In genomic region chr4:176065365-176066249, GRCh38 we compare ENCODE assay signal across 8 cellular contexts. TPM values are rescaled to one million over a fixed set of nuclear protein-coding genes. Genes with fewer than 3 reads are reported as not detected.
DNase-seq lines count a peak whose midpoint lies in the region; ATAC-seq, FAIRE-seq and TF ChIP-seq lines count a peak whose summit lies in the region.

Gene WDR17, plus strand, starts transcription at chr4:176065841. Its CDS starts 45,740 bp downstream, at chr4:176111581.

- no peaks in the 10 kb centered on the region; the same call in 1 of the 2 replicates for H3K27me3 ChIP-seq in IMR-90 (ENCODE audit: control insufficient read depth, insufficient read depth, low read length)
- H3K27me3 ChIP-seq in esophagus squamous epithelium, result no peaks in the 10 kb centered on the region

- peak within 1 kb of the TSS; percentile 51; the same call in 1 of the 2 replicates for H3K9ac ChIP-seq in IMR-90 (ENCODE audit: low read depth, low read length)

- H4K20me1 ChIP-seq in IMR-90 (ENCODE audit: insufficient read depth, low read length), result no peaks in the 10 kb centered on the region

- H3K4me3 ChIP-seq in IMR-90 (ENCODE audit: insufficient read depth, low read depth, low read length) (peak within 1 kb of the TSS; percentile 49), esophagus squamous epithelium (peak within 1 kb of the TSS; percentile 36 to 75 (median 50))

- intact Hi-C loops in IMR-90 (cut with micrococcal nuclease), result no loop called here
- intact Hi-C loops in esophagus squamous epithelium (cut with DNase I), result no loop called here

- 0% methylated on average over 8 of the region's 56 CpGs; no CpG with 5 or more reads in 1 of the 2 experiments for WGBS in IMR-90 (ENCODE audit: extremely low coverage in 2 of 2, insufficient read length in 1 of 2), 2 experiments
- 23 to 29% methylated on average over 2 to 3 of the region's 56 CpGs for WGBS in esophagus squamous epithelium, 2 donors

- H3K14ac ChIP-seq in IMR-90 (replicated peaks; ENCODE audit: low read depth, low read length), result 0 out of 2 replicates have a peak within 1 kb of the TSS, but pooled peaks have one; percentile 71

- CTCF ChIA-PET in IMR-90 (lab: Yijun Ruan, JAX), result no interaction called here

- ATAC-seq in GM21529 (IDR thresholded peaks at IDR 0.05; ENCODE audit: unreplicated experiment) (peak; percentile 100), IMR-90 (ENCODE audit: low read depth) (peak; percentile 99)
- ATAC-seq in activated T-cell treated with anti-CD3 and anti-CD28 coated beads, Interleukin-2, amount 50 U/mL, for 4 hours, result peak; percentile 98 to 99

- H2AK5ac ChIP-seq in IMR-90 (ENCODE audit: low read depth, low read length), result no peak within 1 kb of the TSS

- peak within 1 kb of the TSS; percentile 84 for H3K23ac ChIP-seq in IMR-90 (ENCODE audit: low read depth, low read length)

- DNase-seq in D721Med (ENCODE audit: insufficient read length, low spot score), result peak; percentile 84
- peak; percentile 48 for DNase-seq in IMR-90
- DNase-seq in activated T-cell treated with anti-CD3 and anti-CD28 coated beads, Interleukin-2, amount 50 U/mL, for 4 hours, result peak; percentile 64
- peak; percentile 38 for DNase-seq in esophagus squamous epithelium (lab: John Stamatoyannopoulos, UW)
- DNase-seq in myocyte (ENCODE audit: low read depth), result peak; percentile 53
- peak; percentile 23 to 28 for DNase-seq in stimulated activated CD8-positive, alpha-beta memory T cell treated with anti-CD3 and anti-CD28 coated beads, Interleukin-7, amount 100 ng/mL, for 1 hour (ENCODE audit: low read depth in 2 of 2)

- in situ Hi-C loops in IMR-90 (cut with MboI; ENCODE audit: low sequenced_read_pairs), result no loop called here

- H4K8ac ChIP-seq in IMR-90 (ENCODE audit: low read depth in 2 of 2, low read length in 2 of 2), result peak within 1 kb of the TSS in 1 of 2 experiments; percentile 91; a peak in 2 of 4 replicates

- no peaks in the 10 kb centered on the region; the same call in 1 of the 2 replicates for H3K9me1 ChIP-seq in IMR-90 (ENCODE audit: insufficient read depth, low read length)

- no TSS peak for BruUV-seq in IMR-90 (replicated peaks; lab: Mats Ljungman, UMichigan)

- dilution Hi-C loops in IMR-90 (cut with HindIII; ENCODE audit: low sequenced_read_pairs, unreplicated experiment), result no loop called here

- H3K4me3 Mint-ChIP-seq in activated T-cell treated with anti-CD3 and anti-CD28 coated beads, Interleukin-2, amount 50 U/mL, for 4 hours, result peak within 1 kb of the TSS; percentile 87

- H3K4me2 ChIP-seq in IMR-90 (ENCODE audit: low read depth, low read length), result peak within 1 kb of the TSS; percentile 93

- H2BK120ac ChIP-seq in IMR-90 (ENCODE audit: low read depth, low read length), result no peak within 1 kb of the TSS

- H4K91ac ChIP-seq in IMR-90 (ENCODE audit: insufficient read depth, low read depth, low read length), result no peak within 1 kb of the TSS

- H4K5ac ChIP-seq in IMR-90 (ENCODE audit: low read depth, low read length), result peak within 1 kb of the TSS; percentile 31; the same call in 1 of the 2 replicates

- H3K9me3 ChIP-seq in IMR-90 (ENCODE audit: control insufficient read depth, insufficient read depth, low read length) (no peaks in the 10 kb centered on the region), esophagus squamous epithelium (no peaks in the 10 kb centered on the region)

- no peak within 1 kb of the TSS for H2BK5ac ChIP-seq in IMR-90 (ENCODE audit: low read depth, low read length, poor library complexity, severe bottlenecking)

- H3K36me3 Mint-ChIP-seq in activated T-cell treated with anti-CD3 and anti-CD28 coated beads, Interleukin-2, amount 50 U/mL, for 4 hours (ENCODE audit: insufficient read depth), result no peaks in the 10 kb centered on the region

- H3K18ac ChIP-seq in IMR-90 (ENCODE audit: low read depth, low read length), result no peak within 1 kb of the TSS

- TF ChIP-seq CTCF in D721Med (IDR thresholded peaks at IDR 0.05; ENCODE audit: insufficient read depth, missing control alignments) (no peak), IMR-90 (conservative IDR thresholded peaks at IDR 0.05; ENCODE audit: low read depth, low read length) (no peak), esophagus squamous epithelium (IDR thresholded peaks at IDR 0.05) (no peak)

- no peak within 1 kb of the TSS; the same call in 1 of the 2 replicates for H3K56ac ChIP-seq in IMR-90 (ENCODE audit: extremely low read depth, insufficient read depth, low read length)

- peaks cover 10% of the 10 kb centered on the region for H3K4me1 Mint-ChIP-seq in activated T-cell treated with anti-CD3 and anti-CD28 coated beads, Interleukin-2, amount 50 U/mL, for 4 hours (ENCODE audit: low read depth)

- H3K27ac ChIP-seq in IMR-90 (ENCODE audit: insufficient read depth, low read length) (no peak within 1 kb of the TSS), esophagus squamous epithelium (no peak within 1 kb of the TSS)

- POLR2A ChIA-PET in IMR-90 (lab: Charles Lee; ENCODE audit: unreplicated experiment), result no interaction called here

- no peaks in the 10 kb centered on the region for H3K79me1 ChIP-seq in IMR-90 (ENCODE audit: low read depth in 1 of 2, low read length in 2 of 2)

- no peak for TF ChIP-seq RAD21 in IMR-90 (IDR thresholded peaks at IDR 0.05; ENCODE audit: low read length)

- TF ChIP-seq POLR2A in IMR-90 (IDR thresholded peaks at IDR 0.05; ENCODE audit: low read depth, low read length), result no peak
- no peak for TF ChIP-seq POLR2A in esophagus squamous epithelium (IDR thresholded peaks at IDR 0.05)

- H3K4me1 ChIP-seq in IMR-90 (ENCODE audit: control insufficient read depth, insufficient read depth, low read length), result no peaks in the 10 kb centered on the region
- H3K4me1 ChIP-seq in esophagus squamous epithelium, result peaks cover 5 to 16% (median 5%) of the 10 kb centered on the region in 3 donors

- no peak within 1 kb of the TSS for H2AK9ac ChIP-seq in IMR-90 (replicated peaks; ENCODE audit: low read depth, low read length, poor library complexity)

- H2AFZ ChIP-seq in IMR-90 (replicated peaks; ENCODE audit: low read length, poor library complexity), result peak within 1 kb of the TSS; percentile 96

- H3K4ac ChIP-seq in IMR-90 (ENCODE audit: low read depth, low read length), result no peak within 1 kb of the TSS; the same call in 1 of the 2 replicates

- no peaks in the 10 kb centered on the region for H3K9me3 Mint-ChIP-seq in activated T-cell treated with anti-CD3 and anti-CD28 coated beads, Interleukin-2, amount 50 U/mL, for 4 hours

- no peak within 1 kb of the TSS for H2BK20ac ChIP-seq in IMR-90 (ENCODE audit: low read depth, low read length)

- peak within 1 kb of the TSS; percentile 30; the same call in 1 of the 3 replicates for H2BK15ac ChIP-seq in IMR-90 (ENCODE audit: low read depth, low read length)

- no peaks in the 10 kb centered on the region for H3K36me3 ChIP-seq in IMR-90 (ENCODE audit: control insufficient read depth, insufficient read depth, low read length)
- no peaks in the 10 kb centered on the region for H3K36me3 ChIP-seq in esophagus squamous epithelium

- FAIRE-seq in D721Med (lab: Jason Lieb, UNC), result peak; percentile 16

- peaks cover 25% of the 10 kb centered on the region for H3K27me3 Mint-ChIP-seq in activated T-cell treated with anti-CD3 and anti-CD28 coated beads, Interleukin-2, amount 50 U/mL, for 4 hours (ENCODE audit: low read depth)

TF ChIP-seq in IMR-90, 13 proteins besides CTCF, POLR2A, EP300 and RAD21 (continues in another document):
- TF ChIP-seq ELK1 (IDR thresholded peaks at IDR 0.05; ENCODE audit: borderline replicate concordance, low read depth, low read length) (no peak), SMC3 (IDR thresholded peaks at IDR 0.05; ENCODE audit: low read depth, low read length) (no peak), MAZ (IDR thresholded peaks at IDR 0.05; ENCODE audit: borderline replicate concordance, low read depth, low read length) (peak; percentile 31; the same call in 1 of the 2 replicates), BHLHE40 (IDR thresholded peaks at IDR 0.05; ENCODE audit: low read depth, low read length) (peak; percentile 53; the same call in 1 of the 2 replicates), RCOR1 (IDR thresholded peaks at IDR 0.05; ENCODE audit: insufficient replicate concordance, low read length) (no peak), CEBPB (IDR thresholded peaks at IDR 0.05; ENCODE audit: low read depth, low read length) (no peak)

TF ChIP-seq in PFSK-1, 5 proteins besides CTCF, POLR2A, EP300 and RAD21 (continues in another document):
- TF ChIP-seq TAF1 (IDR thresholded peaks at IDR 0.05; ENCODE audit: borderline replicate concordance, insufficient read depth, low read length) (no peak), FOXP2 (optimal IDR thresholded peaks at IDR 0.05; ENCODE audit: borderline replicate concordance, extremely low read depth, extremely low read length, insufficient read depth) (no peak), SIN3A (IDR thresholded peaks at IDR 0.05; ENCODE audit: borderline replicate concordance, insufficient read depth, low read length) (no peak), POLR2AphosphoS5 (IDR thresholded peaks at IDR 0.05; ENCODE audit: low read depth, low read length) (no peak)

RNA-seq across cellular contexts. Expression of gene WDR17, which starts in this region (rescaled TPM):
- total RNA-seq in IMR-90 (2012; rRNA removed) (0.54 and 0.83 TPM in 2 replicates), esophagus squamous epithelium (1 to 10 TPM in 2 of 4 donors, under 1 TPM in 1, not detected in 1; 0.11 to 2.4 (median 1.3) TPM), myocyte (not detected in 2 replicates)
- 0.19 and 0.53 TPM in 2 replicates for polyA plus RNA-seq in IMR-90 (2012; rRNA removed)
- 0.07 and 0.09 TPM in 2 replicates for polyA plus RNA-seq in IMR-90 (2012; cell fraction: cytosol; rRNA removed)
- polyA plus RNA-seq in IMR-90 (2012; cell fraction: nucleus; rRNA removed; ENCODE audit: low replicate concordance), result 0.29 and 1.2 TPM in 2 replicates
- polyA plus RNA-seq in PFSK-1 (2012; ENCODE audit: insufficient read length, low read depth), result not detected
- 1 to 10 TPM; 1.7 to 4.3 (median 3.9) TPM for total RNA-seq in activated T-cell treated with anti-CD3 and anti-CD28 coated beads, Interleukin-2, amount 50 U/mL, for 4 hours
- not detected for polyA plus RNA-seq in myocyte (2012)

Comparison
In these comparisons a context has a peak if more than half of its experiments do, and no peak if none do; other contexts are left out.
1. Peak in DNase-seq in myocyte; RNA of the gene not detected or under 1 TPM.
2. DNase-seq: peak in every context shown above with its lines; median percentile 84 in D721Med; 64 in activated T-cell treated with anti-CD3 and anti-CD28 coated beads, Interleukin-2, amount 50 U/mL, for 4 hours; 53 in myocyte; 48 in IMR-90; 38 in esophagus squamous epithelium; 26 in stimulated activated CD8-positive, alpha-beta memory T cell treated with anti-CD3 and anti-CD28 coated beads, Interleukin-7, amount 100 ng/mL, for 1 hour.